Comparison of ENCODE assay signal across 8 cellular contexts in genomic region chr13:95677564-95678386, GRCh38. TPM values are rescaled to one million over a fixed set of nuclear protein-coding genes. Genes with fewer than 3 reads are reported as not detected.
DNase-seq lines count a peak whose midpoint lies in the region; ATAC-seq, FAIRE-seq and TF ChIP-seq lines count a peak whose summit lies in the region.

No MANE protein-coding gene starts in this region.

- H3K27me3 ChIP-seq in Panc1 (ENCODE audit: control insufficient read depth, insufficient read depth, low read length): no peaks in the 10 kb centered on the region

- intact Hi-C loops in Panc1 (cut with micrococcal nuclease; ENCODE audit: unreplicated experiment): loop anchor here (10.0 kb wide), 1 partner anchor 157 kb away; no protein-coding TSS in a partner anchor
- intact Hi-C loops in dendritic cell treated with granulocyte-macrophage colony-stimulating factor and Interleukin-4, amounts not matched to agents 40 ng/mL and 50 ng/mL, for 4 days (cut with micrococcal nuclease): loop anchor here (5.0 kb wide), 1 partner anchor 35 kb away; no protein-coding TSS in a partner anchor

- POLR2A ChIA-PET in Panc1 (lab: Charles Lee): no interaction called here

- no peaks in the 10 kb centered on the region for H3K27me3 Mint-ChIP-seq in dendritic cell treated with granulocyte-macrophage colony-stimulating factor and Interleukin-4, amounts not matched to agents 40 ng/mL and 50 ng/mL, for 4 days

- CTCF ChIA-PET in Panc1 (lab: Charles Lee): no interaction called here

- peaks cover 83% of the 10 kb centered on the region for H3K4me1 Mint-ChIP-seq in dendritic cell treated with granulocyte-macrophage colony-stimulating factor and Interleukin-4, amounts not matched to agents 40 ng/mL and 50 ng/mL, for 4 days (ENCODE audit: low read depth)

- ATAC-seq in GM18499 (IDR thresholded peaks at IDR 0.05; ENCODE audit: insufficient read depth, unreplicated experiment) (peak; percentile 1), Panc1 (peak; percentile 22), GM19324 (IDR thresholded peaks at IDR 0.05; ENCODE audit: low FRiP score, unreplicated experiment) (no peak)

- H3K4me3 Mint-ChIP-seq in dendritic cell treated with granulocyte-macrophage colony-stimulating factor and Interleukin-4, amounts not matched to agents 40 ng/mL and 50 ng/mL, for 4 days: peak overlapping the region; percentile 96

- H3K9me3 Mint-ChIP-seq in dendritic cell treated with granulocyte-macrophage colony-stimulating factor and Interleukin-4, amounts not matched to agents 40 ng/mL and 50 ng/mL, for 4 days: no peaks in the 10 kb centered on the region

- in situ Hi-C loops in Panc1 (cut with HindIII; ENCODE audit: low pct_unique_long_range_greater_than_20kb, low sequenced_read_pairs): no loop called here

- no peak for TF ChIP-seq CTCF in Panc1 (IDR thresholded peaks at IDR 0.05)

- WGBS in mesodermal cell (ENCODE audit: insufficient coverage in 2 of 2), 2 experiments: 2 to 4% methylated on average over 17 to 21 of the region's 31 CpGs

- H3K27ac ChIP-seq in Panc1 (ENCODE audit: low read length) (peak overlapping the region; percentile 57), mesodermal cell (ENCODE audit: low read depth, low read length, severe bottlenecking) (peak overlapping the region; percentile 81)

- peaks cover 16% of the 10 kb centered on the region; the same call in 1 of the 2 replicates for H3K4me1 ChIP-seq in Panc1 (ENCODE audit: control insufficient read depth, insufficient read depth, low read length)
- peaks cover 12% of the 10 kb centered on the region for H3K4me1 ChIP-seq in mesodermal cell (ENCODE audit: control insufficient read depth, insufficient read depth, low read length, poor library complexity, severe bottlenecking)

- BruUV-seq in Panc1 (replicated peaks; lab: Mats Ljungman, UMichigan): no TSS peak

- H3K27ac Mint-ChIP-seq in dendritic cell treated with granulocyte-macrophage colony-stimulating factor and Interleukin-4, amounts not matched to agents 40 ng/mL and 50 ng/mL, for 4 days: peak overlapping the region; percentile 95

- peak; percentile 12 for DNase-seq in A172 (ENCODE audit: low spot score)
- DNase-seq in Panc1 (ENCODE audit: low read depth, low spot score): no peak
- peak; percentile 6 for DNase-seq in urothelium cell line (ENCODE audit: low spot score)
- DNase-seq in NCI-H345 treated with DMSO at 0.1 percent for 48 hours (lab: John Stamatoyannopoulos, UW; ENCODE audit: unreplicated experiment): no peak

- FAIRE-seq in urothelium cell line (lab: Jason Lieb, UNC): no peak

- H3K36me3 ChIP-seq in Panc1 (ENCODE audit: control insufficient read depth, insufficient read depth, low read length) (peaks cover 3% of the 10 kb centered on the region; the same call in 1 of the 2 replicates), mesodermal cell (ENCODE audit: control insufficient read depth, insufficient read depth, low read length) (peaks cover 8% of the 10 kb centered on the region)

- H3K36me3 Mint-ChIP-seq in dendritic cell treated with granulocyte-macrophage colony-stimulating factor and Interleukin-4, amounts not matched to agents 40 ng/mL and 50 ng/mL, for 4 days (ENCODE audit: low read depth): peaks cover 35% of the 10 kb centered on the region

- H3K9me3 ChIP-seq in Panc1 (ENCODE audit: control insufficient read depth, insufficient read depth, low read depth, low read length) (no peaks in the 10 kb centered on the region), mesodermal cell (ENCODE audit: control insufficient read depth, low read length) (no peaks in the 10 kb centered on the region)

- H3K4me3 ChIP-seq in Panc1 (ENCODE audit: low read depth in 2 of 2, low read length in 2 of 2) (peak overlapping the region; percentile 58 to 86), mesodermal cell (ENCODE audit: extremely low read depth, insufficient read depth, low read length, poor library complexity, severe bottlenecking) (peak overlapping the region; percentile 91)

RNA-seq across cellular contexts. Expression of gene DNAJC3, which starts 0.8 kb away (rescaled TPM):
- 35.9 and 39.0 TPM in 2 replicates for total RNA-seq in A172 (2014; rRNA removed; shearing (Covaris generic))
- total RNA-seq in Panc1 (2021; ENCODE audit: unreplicated experiment): 25.7 TPM
- 8.5 TPM for polyA plus RNA-seq in Panc1 (2012; ENCODE audit: insufficient read length)
- polyA plus RNA-seq in mesodermal cell (2013, experiment 1 of 2): 25.1 TPM
- 28.1 TPM for polyA plus RNA-seq in mesodermal cell (2013, experiment 2 of 2)

RNA-seq across cellular contexts. Expression of gene DZIP1, which starts 33.3 kb away (rescaled TPM):
- 23.0 and 35.0 TPM in 2 replicates for total RNA-seq in A172 (2014; rRNA removed; shearing (Covaris generic))
- total RNA-seq in Panc1 (2021; ENCODE audit: unreplicated experiment): 22.9 TPM
- polyA plus RNA-seq in Panc1 (2012; ENCODE audit: insufficient read length): 12.0 TPM
- polyA plus RNA-seq in mesodermal cell (2013, experiment 1 of 2): 36.6 TPM
- polyA plus RNA-seq in mesodermal cell (2013, experiment 2 of 2): 40.4 TPM

Comparison
In these comparisons a context has a peak if more than half of its experiments do, and no peak if none do; other contexts are left out.
1. DNase-seq: peak in A172 (single experiment) and urothelium cell line (single experiment); none in Panc1 (single experiment) and NCI-H345 treated with DMSO at 0.1 percent for 48 hours (single experiment).